Comparison of ENCODE assay signal across 1 cellular context in the genomic region with DNA sequence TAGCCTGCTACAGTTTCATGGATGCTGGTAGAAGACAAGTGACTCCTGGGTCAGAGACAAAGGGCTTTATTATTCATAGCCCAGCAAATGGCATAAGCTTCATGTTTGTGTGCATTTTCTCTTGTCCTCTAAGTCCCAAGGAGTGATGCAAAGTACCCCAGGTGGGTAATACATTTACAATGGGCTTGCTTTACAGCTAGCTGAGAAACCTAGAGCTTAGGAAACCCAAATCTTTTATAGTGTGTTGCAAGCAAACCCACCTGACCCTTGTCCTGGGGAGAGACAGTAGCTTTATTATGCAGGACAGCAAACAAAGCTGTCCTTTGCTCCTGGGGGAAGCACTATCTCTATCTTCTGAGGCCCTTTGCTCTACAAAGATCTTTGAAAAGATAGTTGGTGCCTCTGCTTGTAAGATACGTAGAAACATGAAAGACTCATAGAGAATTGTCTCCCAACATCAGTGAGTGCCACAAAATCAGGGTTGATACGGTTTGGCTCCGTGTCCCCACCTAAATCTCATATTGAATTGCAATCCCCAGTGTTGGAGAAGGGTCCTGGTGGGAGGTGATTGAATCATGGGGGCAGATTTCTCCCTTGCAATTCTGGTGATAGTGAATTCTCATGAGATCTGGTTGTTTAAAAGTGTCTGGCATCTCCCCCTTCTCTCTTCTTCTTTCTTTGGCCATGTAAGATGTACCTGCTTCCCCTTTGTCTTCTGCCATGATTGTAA.
TF ChIP-seq lines count a peak whose summit lies in the region.

No MANE protein-coding gene starts in this region.

TF ChIP-seq in HepG2, 621 proteins besides CTCF, POLR2A, EP300 and RAD21 (continued from another document):
- TF ChIP-seq, protein P1, sequence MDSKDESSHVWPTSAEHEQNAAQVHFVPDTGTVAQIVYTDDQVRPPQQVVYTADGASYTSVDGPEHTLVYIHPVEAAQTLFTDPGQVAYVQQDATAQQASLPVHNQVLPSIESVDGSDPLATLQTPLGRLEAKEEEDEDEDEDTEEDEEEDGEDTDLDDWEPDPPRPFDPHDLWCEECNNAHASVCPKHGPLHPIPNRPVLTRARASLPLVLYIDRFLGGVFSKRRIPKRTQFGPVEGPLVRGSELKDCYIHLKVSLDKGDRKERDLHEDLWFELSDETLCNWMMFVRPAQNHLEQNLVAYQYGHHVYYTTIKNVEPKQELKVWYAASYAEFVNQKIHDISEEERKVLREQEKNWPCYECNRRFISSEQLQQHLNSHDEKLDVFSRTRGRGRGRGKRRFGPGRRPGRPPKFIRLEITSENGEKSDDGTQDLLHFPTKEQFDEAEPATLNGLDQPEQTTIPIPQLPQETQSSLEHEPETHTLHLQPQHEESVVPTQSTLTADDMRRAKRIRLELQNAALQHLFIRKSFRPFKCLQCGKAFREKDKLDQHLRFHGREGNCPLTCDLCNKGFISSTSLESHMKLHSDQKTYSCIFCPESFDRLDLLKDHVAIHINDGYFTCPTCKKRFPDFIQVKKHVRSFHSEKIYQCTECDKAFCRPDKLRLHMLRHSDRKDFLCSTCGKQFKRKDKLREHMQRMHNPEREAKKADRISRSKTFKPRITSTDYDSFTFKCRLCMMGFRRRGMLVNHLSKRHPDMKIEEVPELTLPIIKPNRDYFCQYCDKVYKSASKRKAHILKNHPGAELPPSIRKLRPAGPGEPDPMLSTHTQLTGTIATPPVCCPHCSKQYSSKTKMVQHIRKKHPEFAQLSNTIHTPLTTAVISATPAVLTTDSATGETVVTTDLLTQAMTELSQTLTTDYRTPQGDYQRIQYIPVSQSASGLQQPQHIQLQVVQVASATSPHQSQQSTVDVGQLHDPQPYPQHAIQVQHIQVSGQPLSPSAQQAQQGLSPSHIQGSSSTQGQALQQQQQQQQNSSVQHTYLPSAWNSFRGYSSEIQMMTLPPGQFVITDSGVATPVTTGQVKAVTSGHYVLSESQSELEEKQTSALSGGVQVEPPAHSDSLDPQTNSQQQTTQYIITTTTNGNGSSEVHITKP (CRISPR knock-in tag; IDR thresholded peaks at IDR 0.05; ENCODE audit: low read depth) = no peak
- no peak for TF ChIP-seq PHF20 (CRISPR knock-in tag; IDR thresholded peaks at IDR 0.05)
- TF ChIP-seq, protein P2, sequence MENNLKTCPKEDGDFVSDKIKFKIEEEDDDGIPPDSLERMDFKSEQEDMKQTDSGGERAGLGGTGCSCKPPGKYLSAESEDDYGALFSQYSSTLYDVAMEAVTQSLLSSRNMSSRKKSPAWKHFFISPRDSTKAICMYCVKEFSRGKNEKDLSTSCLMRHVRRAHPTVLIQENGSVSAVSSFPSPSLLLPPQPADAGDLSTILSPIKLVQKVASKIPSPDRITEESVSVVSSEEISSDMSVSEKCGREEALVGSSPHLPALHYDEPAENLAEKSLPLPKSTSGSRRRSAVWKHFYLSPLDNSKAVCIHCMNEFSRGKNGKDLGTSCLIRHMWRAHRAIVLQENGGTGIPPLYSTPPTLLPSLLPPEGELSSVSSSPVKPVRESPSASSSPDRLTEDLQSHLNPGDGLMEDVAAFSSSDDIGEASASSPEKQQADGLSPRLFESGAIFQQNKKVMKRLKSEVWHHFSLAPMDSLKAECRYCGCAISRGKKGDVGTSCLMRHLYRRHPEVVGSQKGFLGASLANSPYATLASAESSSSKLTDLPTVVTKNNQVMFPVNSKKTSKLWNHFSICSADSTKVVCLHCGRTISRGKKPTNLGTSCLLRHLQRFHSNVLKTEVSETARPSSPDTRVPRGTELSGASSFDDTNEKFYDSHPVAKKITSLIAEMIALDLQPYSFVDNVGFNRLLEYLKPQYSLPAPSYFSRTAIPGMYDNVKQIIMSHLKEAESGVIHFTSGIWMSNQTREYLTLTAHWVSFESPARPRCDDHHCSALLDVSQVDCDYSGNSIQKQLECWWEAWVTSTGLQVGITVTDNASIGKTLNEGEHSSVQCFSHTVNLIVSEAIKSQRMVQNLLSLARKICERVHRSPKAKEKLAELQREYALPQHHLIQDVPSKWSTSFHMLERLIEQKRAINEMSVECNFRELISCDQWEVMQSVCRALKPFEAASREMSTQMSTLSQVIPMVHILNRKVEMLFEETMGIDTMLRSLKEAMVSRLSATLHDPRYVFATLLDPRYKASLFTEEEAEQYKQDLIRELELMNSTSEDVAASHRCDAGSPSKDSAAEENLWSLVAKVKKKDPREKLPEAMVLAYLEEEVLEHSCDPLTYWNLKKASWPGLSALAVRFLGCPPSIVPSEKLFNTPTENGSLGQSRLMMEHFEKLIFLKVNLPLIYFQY (CRISPR knock-in tag; IDR thresholded peaks at IDR 0.05; ENCODE audit: borderline replicate concordance) = peak; percentile 46; the same call in 1 of the 2 replicates
- TF ChIP-seq, protein P3, sequence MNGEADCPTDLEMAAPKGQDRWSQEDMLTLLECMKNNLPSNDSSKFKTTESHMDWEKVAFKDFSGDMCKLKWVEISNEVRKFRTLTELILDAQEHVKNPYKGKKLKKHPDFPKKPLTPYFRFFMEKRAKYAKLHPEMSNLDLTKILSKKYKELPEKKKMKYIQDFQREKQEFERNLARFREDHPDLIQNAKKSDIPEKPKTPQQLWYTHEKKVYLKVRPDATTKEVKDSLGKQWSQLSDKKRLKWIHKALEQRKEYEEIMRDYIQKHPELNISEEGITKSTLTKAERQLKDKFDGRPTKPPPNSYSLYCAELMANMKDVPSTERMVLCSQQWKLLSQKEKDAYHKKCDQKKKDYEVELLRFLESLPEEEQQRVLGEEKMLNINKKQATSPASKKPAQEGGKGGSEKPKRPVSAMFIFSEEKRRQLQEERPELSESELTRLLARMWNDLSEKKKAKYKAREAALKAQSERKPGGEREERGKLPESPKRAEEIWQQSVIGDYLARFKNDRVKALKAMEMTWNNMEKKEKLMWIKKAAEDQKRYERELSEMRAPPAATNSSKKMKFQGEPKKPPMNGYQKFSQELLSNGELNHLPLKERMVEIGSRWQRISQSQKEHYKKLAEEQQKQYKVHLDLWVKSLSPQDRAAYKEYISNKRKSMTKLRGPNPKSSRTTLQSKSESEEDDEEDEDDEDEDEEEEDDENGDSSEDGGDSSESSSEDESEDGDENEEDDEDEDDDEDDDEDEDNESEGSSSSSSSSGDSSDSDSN (CRISPR knock-in tag; IDR thresholded peaks at IDR 0.05) = no peak
- no peak for TF ChIP-seq ZNF713 (CRISPR knock-in tag; IDR thresholded peaks at IDR 0.05)
- TF ChIP-seq, protein P4, sequence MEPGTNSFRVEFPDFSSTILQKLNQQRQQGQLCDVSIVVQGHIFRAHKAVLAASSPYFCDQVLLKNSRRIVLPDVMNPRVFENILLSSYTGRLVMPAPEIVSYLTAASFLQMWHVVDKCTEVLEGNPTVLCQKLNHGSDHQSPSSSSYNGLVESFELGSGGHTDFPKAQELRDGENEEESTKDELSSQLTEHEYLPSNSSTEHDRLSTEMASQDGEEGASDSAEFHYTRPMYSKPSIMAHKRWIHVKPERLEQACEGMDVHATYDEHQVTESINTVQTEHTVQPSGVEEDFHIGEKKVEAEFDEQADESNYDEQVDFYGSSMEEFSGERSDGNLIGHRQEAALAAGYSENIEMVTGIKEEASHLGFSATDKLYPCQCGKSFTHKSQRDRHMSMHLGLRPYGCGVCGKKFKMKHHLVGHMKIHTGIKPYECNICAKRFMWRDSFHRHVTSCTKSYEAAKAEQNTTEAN (CRISPR knock-in tag; conservative IDR thresholded peaks at IDR 0.05) = 0 out of 2 replicates have a peak, but pooled peaks have one; percentile 24
- TF ChIP-seq HOXA3 (CRISPR knock-in tag; IDR thresholded peaks at IDR 0.05) = peak; percentile 62; the same call in 1 of the 2 replicates
- TF ChIP-seq SIN3B (IDR thresholded peaks at IDR 0.05; ENCODE audit: low read length) = no peak
- TF ChIP-seq ATAD3A (CRISPR knock-in tag; IDR thresholded peaks at IDR 0.05) = no peak
- TF ChIP-seq HDAC6 (IDR thresholded peaks at IDR 0.05; ENCODE audit: low read depth, low read length) = no peak
- TF ChIP-seq ELF3 (CRISPR knock-in tag; IDR thresholded peaks at IDR 0.05) = peak; percentile 69; the same call in 1 of the 2 replicates
- TF ChIP-seq RXRB (CRISPR knock-in tag; IDR thresholded peaks at IDR 0.05; ENCODE audit: borderline replicate concordance) = peak; percentile 98
- peak; percentile 44; the same call in 1 of the 2 replicates for TF ChIP-seq REPIN1 (CRISPR knock-in tag; IDR thresholded peaks at IDR 0.05; ENCODE audit: borderline replicate concordance, low read depth)
- no peak for TF ChIP-seq ZNF430 (CRISPR knock-in tag; IDR thresholded peaks at IDR 0.05)
